ENCODE assay signal across 30 cellular contexts in the genomic region with DNA sequence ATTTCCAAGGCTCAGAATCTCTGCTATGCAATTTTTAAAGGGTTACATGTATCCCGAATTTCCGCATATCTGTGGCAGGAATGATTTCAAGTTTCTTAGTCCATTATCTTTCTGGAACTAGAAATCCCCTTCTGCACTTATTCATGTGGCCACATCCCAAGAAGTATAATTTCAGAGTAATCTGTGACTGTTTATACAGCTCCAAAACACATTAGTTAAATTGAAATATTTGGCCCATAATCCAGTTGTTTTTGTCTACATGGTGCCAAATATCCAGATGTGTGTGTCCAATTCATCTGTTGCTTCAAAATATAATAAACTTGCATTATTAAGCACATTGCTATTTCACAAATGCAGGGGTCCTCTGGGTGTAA.
DNase-seq lines count a peak whose midpoint lies in the region; ATAC-seq and TF ChIP-seq lines count a peak whose summit lies in the region.
"Had no signal": no experiment of that assay in that cellular context is flagged by ENCODE, and none has a peak within 500 bp of the region (broad histone marks: within the 10 kb centered on the region; RNA-seq: fewer than 3 reads in every experiment).

No MANE protein-coding gene starts in this region.

- CTCF ChIA-PET in BJ (lab: Yijun Ruan, JAX), result no interaction called here

- H3K79me2 ChIP-seq in hepatocyte, result no peaks in the 10 kb centered on the region

- no peak for TF ChIP-seq CTCF in BJ (IDR thresholded peaks at IDR 0.05; ENCODE audit: insufficient read depth, low read depth, low read length)
- TF ChIP-seq CTCF in esophagus muscularis mucosa (IDR thresholded peaks at IDR 0.05), result no peak
- TF ChIP-seq CTCF in hepatocyte (IDR thresholded peaks at IDR 0.05; ENCODE audit: poor library complexity), result no peak
- no peak for TF ChIP-seq CTCF in adrenal gland (IDR thresholded peaks at IDR 0.05)
- no peak for TF ChIP-seq CTCF in Peyer's patch (IDR thresholded peaks at IDR 0.05)

- no peaks in the 10 kb centered on the region for H3K27me3 ChIP-seq in BJ (ENCODE audit: control insufficient read depth, insufficient read depth, low read length)
- no peaks in the 10 kb centered on the region for H3K27me3 ChIP-seq in esophagus muscularis mucosa
- no peaks in the 10 kb centered on the region for H3K27me3 ChIP-seq in hepatocyte
- no peaks in the 10 kb centered on the region for H3K27me3 ChIP-seq in skeletal muscle tissue (ENCODE audit: control insufficient read depth in 3 of 3, insufficient read depth in 3 of 3, low read length in 3 of 3)
- H3K27me3 ChIP-seq in adrenal gland, result no peaks in the 10 kb centered on the region
- H3K27me3 ChIP-seq in Peyer's patch, result no peaks in the 10 kb centered on the region
- H3K27me3 ChIP-seq: BE2C, cardiac muscle cell, upper lobe of right lung had no signal

- H3K4me1 ChIP-seq in esophagus muscularis mucosa (peaks cover 0 to 19% (median 16%) of the 10 kb centered on the region in 4 donors), hepatocyte (ENCODE audit: insufficient read depth) (peaks cover 9% of the 10 kb centered on the region), skeletal muscle tissue (ENCODE audit: control insufficient read depth in 3 of 3, insufficient read depth in 3 of 3, low read length in 3 of 3) (no peaks in the 10 kb centered on the region), adrenal gland (replicated peaks in 1 of 2) (no peaks in the 10 kb centered on the region), Peyer's patch (no peaks in the 10 kb centered on the region)
- H3K4me1 ChIP-seq: right lobe of liver, upper lobe of right lung had no signal

- no peak overlapping the region for H3K4me2 ChIP-seq in hepatocyte

- no peak overlapping the region for H3K4me3 ChIP-seq in BJ (ENCODE audit: low read depth, low read length)
- no peak overlapping the region for H3K4me3 ChIP-seq in esophagus muscularis mucosa
- H3K4me3 ChIP-seq in hepatocyte, result no peak overlapping the region
- no peak overlapping the region for H3K4me3 ChIP-seq in skeletal muscle tissue (ENCODE audit: low read length in 3 of 3)
- H3K4me3 ChIP-seq in adrenal gland, result no peak overlapping the region
- H3K4me3 ChIP-seq in Peyer's patch, result no peak overlapping the region
- H3K4me3 ChIP-seq: cardiac muscle cell, lung, right lobe of liver, SK-N-MC, upper lobe of right lung had no signal

- ATAC-seq in GM19351 (IDR thresholded peaks at IDR 0.05; ENCODE audit: unreplicated experiment), result no peak
- ATAC-seq: activated naive CD8-positive, alpha-beta T cell treated with anti-CD3 and anti-CD28 coated beads, Interleukin-2, amount 50 U/mL, for 24 hours; right lobe of liver; stimulated activated memory B cell treated with anti-CD40 and anti-IgM and Interleukin-4, amounts not matched to agents 10 μg/mL and 1 μg/mL and 100 μg/mL, for 72 hours; upper lobe of right lung had no signal

- intact Hi-C loops in esophagus muscularis mucosa (cut with DNase I) (no loop called here), adrenal gland (cut with DNase I) (no loop called here)

- TF ChIP-seq POLR2A in esophagus muscularis mucosa (IDR thresholded peaks at IDR 0.05; ENCODE audit: low read depth) (no peak), adrenal gland (IDR thresholded peaks at IDR 0.05) (no peak), Peyer's patch (IDR thresholded peaks at IDR 0.05) (no peak)

- TF ChIP-seq EP300 in esophagus muscularis mucosa (IDR thresholded peaks at IDR 0.05), result no peak

- H3K9me3 ChIP-seq in esophagus muscularis mucosa, result no peaks in the 10 kb centered on the region
- no peaks in the 10 kb centered on the region for H3K9me3 ChIP-seq in hepatocyte (ENCODE audit: low read depth)
- no peaks in the 10 kb centered on the region for H3K9me3 ChIP-seq in skeletal muscle tissue (ENCODE audit: control insufficient read depth in 3 of 3, low read length in 3 of 3)
- H3K9me3 ChIP-seq in adrenal gland (replicated peaks in 1 of 3), result no peaks in the 10 kb centered on the region
- H3K9me3 ChIP-seq in Peyer's patch, result no peaks in the 10 kb centered on the region
- H3K9me3 ChIP-seq: BE2C, right lobe of liver, upper lobe of right lung had no signal

- no peak overlapping the region for H3K9ac ChIP-seq in skeletal muscle tissue (ENCODE audit: low read depth in 1 of 3, low read length in 3 of 3)

- DNase-seq in BJ (ENCODE audit: low read depth) (peak; percentile 64), esophagus muscularis mucosa (ENCODE audit: extremely low spot score) (no peak), hepatocyte (ENCODE audit: low spot score) (no peak), adrenal gland (no peak), Peyer's patch (no peak)
- DNase-seq in stimulated activated naive CD4-positive, alpha-beta T cell treated with Interleukin-2 at 50 U/mL for 16 hours (lab: John Stamatoyannopoulos, UW), result no peak
- DNase-seq: activated CD4-positive, alpha-beta T cell treated with anti-CD3 and anti-CD28 coated beads, Interleukin-2, amount 50 U/mL, for 4 hours; activated CD8-positive, alpha-beta memory T cell treated with anti-CD3 and anti-CD28 coated beads, Interleukin-2, amount 50 U/mL, for 48 hours; activated effector memory CD4-positive, alpha-beta T cell treated with anti-CD3 and anti-CD28 coated beads, Interleukin-2, amount 50 U/mL, for 16 hours; activated naive CD8-positive, alpha-beta T cell treated with anti-CD3 and anti-CD28 coated beads, Interleukin-2, amount 50 U/mL, for 24 hours; BE2C; COR-L47; erythroblast; glutamatergic neuron; immature natural killer cell; Karpas-422; NCI-H1048; NCI-H187 treated with DMSO at 0.1 percent for 48 hours; occipital lobe; right lobe of liver; stimulated activated CD4-positive, alpha-beta T cell treated with anti-CD3 and anti-CD28 coated beads, Interleukin-1b, Interleukin-23, amount 100 ng/mL, for 48 hours; T-helper 2 cell; upper lobe of right lung; WERI-Rb-1 had no signal

- POLR2A ChIA-PET in BJ (lab: Charles Lee), result no interaction called here

- H3K27ac ChIP-seq in esophagus muscularis mucosa (replicated peaks in 1 of 4) (peak overlapping the region; percentile 33 to 53 (median 44)), hepatocyte (peak overlapping the region; percentile 39), skeletal muscle tissue (ENCODE audit: low read depth, low read length) (peak overlapping the region; percentile 39), adrenal gland (no peak overlapping the region), Peyer's patch (no peak overlapping the region)
- H3K27ac ChIP-seq: cardiac muscle cell, right lobe of liver, SK-N-MC, WERI-Rb-1 had no signal

- H4K20me1 ChIP-seq in hepatocyte (ENCODE audit: insufficient read depth, poor library complexity, severe bottlenecking), result no peaks in the 10 kb centered on the region

- 60% methylated on average over 2 of the region's 2 CpGs for WGBS in esophagus muscularis mucosa
- WGBS in hepatocyte (ENCODE audit: low lambda C conversion rate, missing lambda C conversion rate), result 68% methylated on average over 2 of the region's 2 CpGs
- 51 to 63% (median 60%) methylated on average over 2 of the region's 2 CpGs for WGBS in adrenal gland, 4 donors

- no peak overlapping the region for H2AFZ ChIP-seq in hepatocyte

- H3K9me2 ChIP-seq in hepatocyte (replicated peaks; ENCODE audit: insufficient read depth), result no peaks in the 10 kb centered on the region

- no peaks in the 10 kb centered on the region for H3K36me3 ChIP-seq in BJ (ENCODE audit: control insufficient read depth, insufficient read depth, low read length)
- no peaks in the 10 kb centered on the region for H3K36me3 ChIP-seq in esophagus muscularis mucosa
- no peaks in the 10 kb centered on the region for H3K36me3 ChIP-seq in hepatocyte (replicated peaks; ENCODE audit: insufficient read depth, low read depth)
- no peaks in the 10 kb centered on the region for H3K36me3 ChIP-seq in skeletal muscle tissue (ENCODE audit: control insufficient read depth in 3 of 3, insufficient read depth in 3 of 3, low read length in 3 of 3)
- H3K36me3 ChIP-seq in adrenal gland (replicated peaks in 1 of 2), result no peaks in the 10 kb centered on the region
- H3K36me3 ChIP-seq in Peyer's patch, result no peaks in the 10 kb centered on the region
- H3K36me3 ChIP-seq: BE2C, cardiac muscle cell, right lobe of liver, upper lobe of right lung, WERI-Rb-1 had no signal

Comparison
In these comparisons a context has a peak if more than half of its experiments do, and no peak if none do; other contexts are left out.
1. H3K27ac ChIP-seq: peak in esophagus muscularis mucosa (4 of 4), hepatocyte (single experiment) and skeletal muscle tissue (single experiment); none in adrenal gland (0 of 5) and Peyer's patch (0 of 4).